In genomic region chr5:168291281-168291960, GRCh38 we compare ENCODE assay signal across 8 cellular contexts. TPM values are rescaled to one million over a fixed set of nuclear protein-coding genes. Genes with fewer than 3 reads are reported as not detected.
DNase-seq lines count a peak whose midpoint lies in the region; ATAC-seq lines count a peak whose summit lies in the region.

WWC1 (plus strand) TSS chr5:168291645; CDS start chr5:168292153, 508 bp downstream.

- intact Hi-C loops in left cardiac atrium (cut with DNase I) = no loop called here

- DNase-seq in DMS53 (lab: John Stamatoyannopoulos, UW) (peak; percentile 98), HT1080 (ENCODE audit: low read depth) (peak; percentile 65), RPMI7951 (ENCODE audit: low read depth) (peak; percentile 10), left cardiac atrium (peak; percentile 35), retina (peak; percentile 82), UCSD-AML1 (lab: John Stamatoyannopoulos, UW; ENCODE audit: unreplicated experiment) (no peak)
- DNase-seq in activated naive CD4-positive, alpha-beta T cell treated with Interleukin-2 at 50 U/mL for 16 hours = peak; percentile 53

- ATAC-seq in GM21423 (IDR thresholded peaks at IDR 0.05; ENCODE audit: unreplicated experiment) (peak; percentile 77), left cardiac atrium (peak; percentile 65 to 79)

RNA-seq across cellular contexts. Expression of gene WWC1, which starts in this region (rescaled TPM):
- total RNA-seq in HT1080 (2014; rRNA removed; shearing (Covaris generic)) = 48.7 and 52.8 TPM in 2 replicates
- polyA plus RNA-seq in HT1080 (2015; cell fraction: cytosol; rRNA removed) = 22.7 and 24.4 TPM in 2 replicates
- 17.7 and 19.2 TPM in 2 replicates for polyA plus RNA-seq in HT1080 (2015; cell fraction: nucleus; rRNA removed)
- total RNA-seq in RPMI7951 (2014; rRNA removed; shearing (Covaris generic)) = 0.10 and 0.24 TPM in 2 replicates
- total RNA-seq in left cardiac atrium = 1 to 10 TPM; 3.4 to 6.2 TPM

Comparison
In these comparisons a context has a peak if more than half of its experiments do, and no peak if none do; other contexts are left out.
1. Peak in DNase-seq in RPMI7951; RNA of the gene not detected or under 1 TPM.